24 cellular contexts compared by ENCODE assay signal in genomic region chr3:135017494-135017893, GRCh38.
A peak's percentile ranks its signal among the peaks of the same experiment; 100 is the strongest.
DNase-seq lines count a peak whose midpoint lies in the region; ATAC-seq and TF ChIP-seq lines count a peak whose summit lies in the region.
"Had no signal": no experiment of that assay in that cellular context is flagged by ENCODE, and none has a peak within 500 bp of the region (broad histone marks: within the 10 kb centered on the region; RNA-seq: fewer than 3 reads in every experiment).

No MANE protein-coding gene starts in this region.

- POLR2A ChIA-PET in MCF 10A (lab: Yijun Ruan, JAX), result interaction anchor here (0.6 kb wide), 1 partner anchor 118 kb away, joined by 3 read pairs; no protein-coding TSS in a partner anchor

- no peaks in the 10 kb centered on the region for H3K4me1 Mint-ChIP-seq in MCF 10A (ENCODE audit: insufficient read depth, unreplicated experiment)

- TF ChIP-seq POLR2A in thyroid gland (IDR thresholded peaks at IDR 0.05) (peak in 1 of 2 donors; percentile 37), Peyer's patch (IDR thresholded peaks at IDR 0.05) (no peak)

- H3K4me3 ChIP-seq in thyroid gland (replicated peaks in 1 of 3), result no peak overlapping the region
- no peak overlapping the region for H3K4me3 ChIP-seq in Peyer's patch
- H3K4me3 ChIP-seq: heart left ventricle, MG63, prostate gland, transverse colon had no signal

- WGBS in thyroid gland, 2 donors, result 22 to 40% methylated on average over 4 of the region's 4 CpGs

- no peaks in the 10 kb centered on the region for H3K36me3 ChIP-seq in thyroid gland
- H3K36me3 ChIP-seq in Peyer's patch, result no peaks in the 10 kb centered on the region
- H3K36me3 ChIP-seq: heart left ventricle, MG63, prostate gland, transverse colon had no signal

- no peaks in the 10 kb centered on the region for H3K27me3 Mint-ChIP-seq in MCF 10A (ENCODE audit: insufficient read depth, unreplicated experiment)
- H3K27me3 Mint-ChIP-seq: activated CD4-positive, alpha-beta memory T cell treated with anti-CD3 and anti-CD28 coated beads for 36 hours had no signal

- DNase-seq in NCI-H1092 treated with DMSO at 0.1 percent for 48 hours (lab: John Stamatoyannopoulos, UW) (peak; percentile 39), NCI-H1092 (lab: John Stamatoyannopoulos, UW) (no peak), NCI-H2029 treated with DMSO at 0.1 percent for 48 hours (lab: John Stamatoyannopoulos, UW) (peak; percentile 92), NCI-H774 (lab: John Stamatoyannopoulos, UW) (peak; percentile 86), thyroid gland (peak; percentile 77 to 91), MCF 10A (ENCODE audit: unreplicated experiment) (no peak), Peyer's patch (no peak)
- DNase-seq: 8988T; activated CD4-positive, alpha-beta memory T cell treated with anti-CD3 and anti-CD28 coated beads for 36 hours; AML-193; cortex of kidney; heart left ventricle; IMR-90; left ventricle myocardium superior; MG63; NCI-H2227 treated with DMSO at 0.1 percent for 48 hours; SK-N-SH; stimulated activated CD4-positive, alpha-beta T cell treated with anti-CD3 and anti-CD28 coated beads, Interleukin-2, amount 100 ng/mL, for 24 hours; stimulated activated naive CD4-positive, alpha-beta T cell; transverse colon had no signal

- intact Hi-C loops in thyroid gland (cut with DNase I), result no loop called here
- intact Hi-C loops in MCF 10A (cut with micrococcal nuclease), result no loop called here

- H3K4me3 Mint-ChIP-seq in MCF 10A (ENCODE audit: unreplicated experiment), result no peak overlapping the region
- H3K4me3 Mint-ChIP-seq: activated CD4-positive, alpha-beta memory T cell treated with anti-CD3 and anti-CD28 coated beads for 36 hours; neural crest cell; T-helper 2 cell treated with Interferon-gamma antibody and Interleukin-4, amounts not matched to agents 5 μg/mL and 100 μg/mL, for 36 hours had no signal

- H3K27me3 ChIP-seq in thyroid gland, result no peaks in the 10 kb centered on the region
- H3K27me3 ChIP-seq in Peyer's patch, result no peaks in the 10 kb centered on the region
- H3K27me3 ChIP-seq: heart left ventricle, MG63, transverse colon had no signal

- CTCF ChIA-PET in MCF 10A (lab: Yijun Ruan, JAX), result interaction anchor here (0.6 kb wide), 1 partner anchor 1201 kb away, joined by 3 read pairs; no protein-coding TSS in a partner anchor

- no TSS peak for BruUV-seq in MCF 10A (replicated peaks; lab: Mats Ljungman, UMichigan)

- no peaks in the 10 kb centered on the region for H3K36me3 Mint-ChIP-seq in MCF 10A (ENCODE audit: insufficient read depth, unreplicated experiment)
- H3K36me3 Mint-ChIP-seq: activated CD4-positive, alpha-beta memory T cell treated with anti-CD3 and anti-CD28 coated beads for 36 hours had no signal

- H3K27ac Mint-ChIP-seq in MCF 10A (ENCODE audit: low read depth, unreplicated experiment), result no peak overlapping the region
- H3K27ac Mint-ChIP-seq: activated CD4-positive, alpha-beta memory T cell treated with anti-CD3 and anti-CD28 coated beads for 36 hours; T-helper 2 cell treated with Interferon-gamma antibody and Interleukin-4, amounts not matched to agents 5 μg/mL and 100 μg/mL, for 36 hours had no signal

- H3K27ac ChIP-seq in thyroid gland (peak overlapping the region; percentile 57 to 72 (median 68)), Peyer's patch (no peak overlapping the region)
- H3K27ac ChIP-seq: heart left ventricle, prostate gland, transverse colon had no signal

- peaks cover 11% of the 10 kb centered on the region for H3K9me3 Mint-ChIP-seq in MCF 10A (ENCODE audit: unreplicated experiment)
- H3K9me3 Mint-ChIP-seq: activated CD4-positive, alpha-beta memory T cell treated with anti-CD3 and anti-CD28 coated beads for 36 hours; neural crest cell; T-helper 2 cell treated with Interferon-gamma antibody and Interleukin-4, amounts not matched to agents 5 μg/mL and 100 μg/mL, for 36 hours had no signal

- ATAC-seq in GM18511 (IDR thresholded peaks at IDR 0.05; ENCODE audit: unreplicated experiment), result no peak
- ATAC-seq: heart left ventricle, left ventricle myocardium superior had no signal

- TF ChIP-seq CTCF in thyroid gland (IDR thresholded peaks at IDR 0.05), result no peak
- TF ChIP-seq CTCF in MCF 10A (IDR thresholded peaks at IDR 0.05; ENCODE audit: unreplicated experiment), result no peak
- no peak for TF ChIP-seq CTCF in Peyer's patch (IDR thresholded peaks at IDR 0.05)

- H3K9me3 ChIP-seq in thyroid gland, result no peaks in the 10 kb centered on the region
- no peaks in the 10 kb centered on the region for H3K9me3 ChIP-seq in Peyer's patch
- H3K9me3 ChIP-seq: heart left ventricle, MG63, prostate gland, SK-N-SH, transverse colon had no signal

- H3K4me1 ChIP-seq in thyroid gland (peaks cover 12 to 25% of the 10 kb centered on the region in 2 donors), Peyer's patch (no peaks in the 10 kb centered on the region)
- H3K4me1 ChIP-seq: heart left ventricle, prostate gland, transverse colon had no signal

Comparison
In these comparisons a context has a peak if more than half of its experiments do, and no peak if none do; other contexts are left out.
1. DNase-seq: peak in NCI-H1092 treated with DMSO at 0.1 percent for 48 hours (single experiment), NCI-H2029 treated with DMSO at 0.1 percent for 48 hours (single experiment), NCI-H774 (single experiment) and thyroid gland (2 of 2); none in NCI-H1092 (single experiment), MCF 10A (single experiment) and Peyer's patch (0 of 3).
2. H3K27ac ChIP-seq: peak in thyroid gland (3 of 3); none in Peyer's patch (0 of 4).